ENCODE assay signal across 9 cellular contexts in the genomic region with DNA sequence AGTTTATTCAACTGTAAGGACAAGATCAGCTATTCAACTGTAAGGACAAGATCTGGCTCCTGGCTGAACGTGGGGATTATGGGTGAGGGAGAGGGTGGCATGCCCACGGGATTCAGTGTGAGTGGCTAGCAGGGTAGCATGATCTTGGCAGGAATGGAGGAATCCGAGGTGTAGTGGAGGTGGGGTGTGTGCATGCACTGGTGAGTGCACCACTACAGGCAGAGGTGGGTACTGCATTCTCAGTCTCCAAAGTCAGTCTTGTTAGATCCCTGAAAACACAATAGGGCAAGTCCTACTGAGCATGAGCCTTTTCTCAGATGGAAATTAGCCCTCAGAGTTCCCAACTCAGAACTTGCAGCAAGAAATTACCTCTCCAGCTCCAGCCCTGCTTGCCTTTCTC. TPM values are rescaled to one million over a fixed set of nuclear protein-coding genes. Genes with fewer than 3 reads are reported as not detected.
DNase-seq lines count a peak whose midpoint lies in the region; ATAC-seq and TF ChIP-seq lines count a peak whose summit lies in the region.
"Had no signal": no experiment of that assay in that cellular context is flagged by ENCODE, and none has a peak within 500 bp of the region (broad histone marks: within the 10 kb centered on the region; RNA-seq: fewer than 3 reads in every experiment).

No MANE protein-coding gene starts in this region.

- H3K36me3 Mint-ChIP-seq in HFFc6 (ENCODE audit: low read depth), result no peaks in the 10 kb centered on the region
- H3K36me3 Mint-ChIP-seq in progenitor cell of endocrine pancreas (ENCODE audit: insufficient read depth), result no peaks in the 10 kb centered on the region

- no peaks in the 10 kb centered on the region for H4K20me1 ChIP-seq in OCI-LY3 (ENCODE audit: insufficient read depth, low read length)
- H4K20me1 ChIP-seq: BLaER1 treated with 17β-estradiol and CSF1 and Interleukin-3, amounts not matched to agents 10 nM and 100 nM had no signal

- peak; percentile 73 for TF ChIP-seq CTCF in HFFc6 (IDR thresholded peaks at IDR 0.05)
- TF ChIP-seq CTCF in OCI-LY3 (IDR thresholded peaks at IDR 0.05; ENCODE audit: low read depth, low read length), result peak; percentile 48
- peak; percentile 45 for TF ChIP-seq CTCF in progenitor cell of endocrine pancreas (IDR thresholded peaks at IDR 0.05; ENCODE audit: unreplicated experiment)

- H3K4me2 ChIP-seq in OCI-LY3 (ENCODE audit: low read length), result peak overlapping the region; percentile 23
- H3K4me2 ChIP-seq: BLaER1 treated with 17β-estradiol and CSF1 and Interleukin-3, amounts not matched to agents 10 nM and 100 nM had no signal

- H3K27ac ChIP-seq in OCI-LY3 (ENCODE audit: low read length), result no peak overlapping the region
- H3K27ac ChIP-seq: BLaER1 treated with 17β-estradiol and CSF1 and Interleukin-3, amounts not matched to agents 10 nM and 100 nM had no signal

- H3K9me3 Mint-ChIP-seq in HFFc6 (no peaks in the 10 kb centered on the region), progenitor cell of endocrine pancreas (ENCODE audit: low read depth) (no peaks in the 10 kb centered on the region)

- no peaks in the 10 kb centered on the region for H3K4me1 Mint-ChIP-seq in HFFc6 (ENCODE audit: low read depth)
- H3K4me1 Mint-ChIP-seq in progenitor cell of endocrine pancreas (ENCODE audit: low read depth), result peaks cover 10% of the 10 kb centered on the region

- no peaks in the 10 kb centered on the region for H3K36me3 ChIP-seq in OCI-LY3 (replicated peaks; ENCODE audit: low read depth, low read length)
- H3K36me3 ChIP-seq: BLaER1 treated with 17β-estradiol and CSF1 and Interleukin-3, amounts not matched to agents 10 nM and 100 nM had no signal

- H3K4me3 ChIP-seq in OCI-LY3 (ENCODE audit: low read length), result no peak overlapping the region
- H3K4me3 ChIP-seq: BLaER1 treated with 17β-estradiol and CSF1 and Interleukin-3, amounts not matched to agents 10 nM and 100 nM had no signal

- peak; percentile 49 for DNase-seq in NCI-H748 (lab: John Stamatoyannopoulos, UW; ENCODE audit: unreplicated experiment)
- no peak for DNase-seq in NCI-H748 treated with DMSO at 0.1 percent for 48 hours (lab: John Stamatoyannopoulos, UW)
- DNase-seq in HFFc6, result peak; percentile 28
- DNase-seq in dermis blood vessel endothelial cell, result peak; percentile 40
- DNase-seq in progenitor cell of endocrine pancreas (ENCODE audit: low spot score, unreplicated experiment), result no peak
- no peak for DNase-seq in C1 segment of cervical spinal cord (lab: John Stamatoyannopoulos, UW)

- H3K27me3 ChIP-seq in OCI-LY3 (ENCODE audit: low read depth, low read length), result peaks cover 32% of the 10 kb centered on the region
- H3K27me3 ChIP-seq: BLaER1 treated with 17β-estradiol and CSF1 and Interleukin-3, amounts not matched to agents 10 nM and 100 nM had no signal

- peaks cover 2% of the 10 kb centered on the region; the same call in 1 of the 2 replicates for H3K4me1 ChIP-seq in OCI-LY3 (ENCODE audit: low read length)
- H3K4me1 ChIP-seq: BLaER1 treated with 17β-estradiol and CSF1 and Interleukin-3, amounts not matched to agents 10 nM and 100 nM had no signal

- no peaks in the 10 kb centered on the region for H3K79me2 ChIP-seq in OCI-LY3 (ENCODE audit: low read length)

- H3K9me3 ChIP-seq in OCI-LY3 (ENCODE audit: insufficient read depth, low read length), result no peaks in the 10 kb centered on the region

- H3K4me3 Mint-ChIP-seq in HFFc6 (no peak overlapping the region), progenitor cell of endocrine pancreas (ENCODE audit: low read depth) (no peak overlapping the region)

- no peak overlapping the region for H3K27ac Mint-ChIP-seq in HFFc6
- no peak overlapping the region for H3K27ac Mint-ChIP-seq in progenitor cell of endocrine pancreas

- H2AFZ ChIP-seq in OCI-LY3 (ENCODE audit: low read depth, low read length), result peak overlapping the region; percentile 69; the same call in 1 of the 2 replicates

- no peak for ATAC-seq in HG02763 (IDR thresholded peaks at IDR 0.05; ENCODE audit: unreplicated experiment)

- H3K9ac ChIP-seq in OCI-LY3 (ENCODE audit: low read length), result no peak overlapping the region
- H3K9ac ChIP-seq: BLaER1 treated with 17β-estradiol and CSF1 and Interleukin-3, amounts not matched to agents 10 nM and 100 nM had no signal

- H3K27me3 Mint-ChIP-seq in HFFc6 (ENCODE audit: insufficient read depth), result peaks cover 9% of the 10 kb centered on the region; the same call in 1 of the 2 replicates
- peaks cover 31% of the 10 kb centered on the region for H3K27me3 Mint-ChIP-seq in progenitor cell of endocrine pancreas

RNA-seq across cellular contexts. Expression of a gene that starts 32.2 kb away (rescaled TPM):
- not detected for total RNA-seq in HFFc6 (2021; fragmentation: NEBNext Ultra II Directional; extraction: Animal tissue kit (Norgen Biotek cat#: 25700))
- total RNA-seq in dermis blood vessel endothelial cell, result not detected in 2 replicates
- not detected in 2 replicates for total RNA-seq in progenitor cell of endocrine pancreas

RNA-seq across cellular contexts. Expression of a gene that starts 45.7 kb away (rescaled TPM):
- not detected for total RNA-seq in HFFc6 (2021; fragmentation: NEBNext Ultra II Directional; extraction: Animal tissue kit (Norgen Biotek cat#: 25700))
- total RNA-seq in dermis blood vessel endothelial cell, result not detected in 2 replicates
- not detected in 2 replicates for total RNA-seq in progenitor cell of endocrine pancreas

Comparison
In these comparisons a context has a peak if more than half of its experiments do, and no peak if none do; other contexts are left out.
1. DNase-seq: peak in NCI-H748 (single experiment), HFFc6 (single experiment) and dermis blood vessel endothelial cell (single experiment); none in NCI-H748 treated with DMSO at 0.1 percent for 48 hours (single experiment), progenitor cell of endocrine pancreas (single experiment) and C1 segment of cervical spinal cord (0 of 14).
2. Peak in every context shown above with its lines, with median percentiles within 50 percentile points of each other: CTCF ChIP-seq.